ENCODE assay signal across 25 cellular contexts in genomic region chr1:53262000-53262399, GRCh38.
"Had no signal": no experiment of that assay in that cellular context is flagged by ENCODE, and none has a peak within 500 bp of the region (broad histone marks: within the 10 kb centered on the region; RNA-seq: fewer than 3 reads in every experiment).

No MANE protein-coding gene starts in this region.

- DNase-seq: colonic mucosa; cortex of kidney; effector CD8-positive, alpha-beta T cell; effector memory CD8-positive, alpha-beta T cell; endodermal cell; erythroblast; foreskin keratinocyte; heart left ventricle; hypothalamus; immature natural killer cell; islet precursor cell; kidney; left cardiac atrium; left lung; left ventricle myocardium superior; lower lobe of right lung; mesenchymal stem cell; mucosa of descending colon; naive B cell had no signal

- H3K9me3 ChIP-seq: colonic mucosa, gastroesophageal sphincter, heart left ventricle, left lung, lower lobe of right lung, mucosa of descending colon had no signal

- H2AFZ ChIP-seq: hepatocyte had no signal

- H3K27me3 ChIP-seq: colonic mucosa, foreskin keratinocyte, gastroesophageal sphincter, heart left ventricle, hepatocyte, left lung had no signal

- H3K4me1 ChIP-seq: colonic mucosa, foreskin keratinocyte, gastroesophageal sphincter, left lung, lower lobe of right lung had no signal

- ATAC-seq: effector memory CD8-positive, alpha-beta T cell; esophagus mucosa; foreskin keratinocyte; gastroesophageal sphincter; heart left ventricle; left cardiac atrium; left lung; left ventricle myocardium superior; lower lobe of right lung; mucosa of descending colon had no signal

- H3K4me2 ChIP-seq: hepatocyte had no signal

- H3K4me3 ChIP-seq: colonic mucosa, gastroesophageal sphincter, heart left ventricle, hepatocyte, left lung, lower lobe of right lung, mucosa of descending colon had no signal

- H3K27ac ChIP-seq: colonic mucosa, epithelial cell of prostate, foreskin keratinocyte, gastroesophageal sphincter, heart left ventricle, hepatocyte, left lung, lower lobe of right lung had no signal

- H3K36me3 ChIP-seq: colonic mucosa had no signal

- H3K79me2 ChIP-seq: hepatocyte had no signal

- FAIRE-seq: endometrium, frontal cortex, kidney had no signal
